ENCODE assay signal across 1 cellular context in genomic region chr7:79524048-79524447, GRCh38.
TF ChIP-seq lines count a peak whose summit lies in the region.

No MANE protein-coding gene starts in this region.

TF ChIP-seq in SK-N-SH, 30 proteins besides CTCF, POLR2A, EP300 and RAD21:
- TF ChIP-seq TAF1 (IDR thresholded peaks at IDR 0.05; ENCODE audit: borderline replicate concordance, low read depth, low read length) (no peak), POLR2AphosphoS5 (IDR thresholded peaks at IDR 0.05; ENCODE audit: low read depth, low read length) (no peak), ELF1 (IDR thresholded peaks at IDR 0.05) (no peak), GATA2 (CRISPR knock-in tag; IDR thresholded peaks at IDR 0.05) (no peak), RCOR1 (IDR thresholded peaks at IDR 0.05; ENCODE audit: low read length) (no peak), NFIC (IDR thresholded peaks at IDR 0.05; ENCODE audit: borderline replicate concordance) (no peak), MEF2A (IDR thresholded peaks at IDR 0.05; ENCODE audit: borderline replicate concordance, low read depth) (no peak), EZH2phosphoT487 (IDR thresholded peaks at IDR 0.05; ENCODE audit: borderline replicate concordance, low read depth) (no peak), REST (IDR thresholded peaks at IDR 0.05; ENCODE audit: low read depth, low read length) (no peak), MXI1 (IDR thresholded peaks at IDR 0.05; ENCODE audit: low read depth, low read length) (no peak), ZBTB33 (IDR thresholded peaks at IDR 0.05; ENCODE audit: borderline replicate concordance, low read depth) (no peak), IRF3 (IDR thresholded peaks at IDR 0.05; ENCODE audit: low read depth, low read length) (no peak), FOSL2 (IDR thresholded peaks at IDR 0.05; ENCODE audit: borderline replicate concordance, low read depth) (no peak), SMC3 (IDR thresholded peaks at IDR 0.05; ENCODE audit: low read depth, low read length) (no peak)
